Comparison of ENCODE assay signal across 1 cellular context in the genomic region with DNA sequence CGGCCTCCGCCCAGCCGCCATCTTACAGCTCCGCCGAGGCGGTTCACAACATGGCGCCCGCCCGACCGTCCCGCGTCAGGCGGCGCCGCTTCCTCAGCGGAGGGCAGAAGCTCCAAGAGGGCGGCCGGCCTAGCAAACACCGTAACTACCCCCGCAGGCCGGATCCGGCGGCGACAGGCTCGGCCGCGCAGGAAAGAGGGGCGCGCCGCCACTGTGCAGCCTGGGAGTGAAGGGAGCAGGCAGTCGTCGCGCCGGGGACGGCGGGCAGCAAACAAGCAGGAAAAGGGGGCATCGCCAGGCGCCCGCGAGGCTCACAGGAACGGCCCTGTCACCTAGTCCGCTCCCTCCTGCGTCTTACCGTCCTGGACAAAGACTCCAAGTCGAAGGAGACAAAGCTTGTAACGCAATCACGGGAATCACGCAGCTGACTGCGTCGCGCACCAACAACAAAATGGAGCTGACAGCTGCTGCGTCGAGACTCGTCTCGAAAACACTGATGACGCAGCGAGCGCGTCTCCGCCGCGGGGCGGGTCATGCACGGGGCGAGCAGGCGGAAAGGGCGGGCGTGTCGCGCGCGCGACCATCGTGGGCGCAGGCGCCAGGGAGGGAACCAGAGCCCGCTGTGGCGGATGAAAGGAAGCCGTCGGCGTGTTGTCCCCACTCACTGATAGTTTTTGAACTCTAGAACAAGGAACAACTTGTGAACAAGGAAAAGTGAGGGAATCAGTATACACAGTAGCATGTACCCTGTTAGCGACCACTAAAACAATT.
TF ChIP-seq lines count a peak whose summit lies in the region.

TSS of gene CLK1 (minus strand) at position 453 of the 771 bp plus-strand sequence. CDS start 2,796 bp downstream, outside the sequence.

TF ChIP-seq in HepG2, 621 proteins besides CTCF, POLR2A, EP300 and RAD21 (continued from another document and continues in another):
- TF ChIP-seq, protein P1, sequence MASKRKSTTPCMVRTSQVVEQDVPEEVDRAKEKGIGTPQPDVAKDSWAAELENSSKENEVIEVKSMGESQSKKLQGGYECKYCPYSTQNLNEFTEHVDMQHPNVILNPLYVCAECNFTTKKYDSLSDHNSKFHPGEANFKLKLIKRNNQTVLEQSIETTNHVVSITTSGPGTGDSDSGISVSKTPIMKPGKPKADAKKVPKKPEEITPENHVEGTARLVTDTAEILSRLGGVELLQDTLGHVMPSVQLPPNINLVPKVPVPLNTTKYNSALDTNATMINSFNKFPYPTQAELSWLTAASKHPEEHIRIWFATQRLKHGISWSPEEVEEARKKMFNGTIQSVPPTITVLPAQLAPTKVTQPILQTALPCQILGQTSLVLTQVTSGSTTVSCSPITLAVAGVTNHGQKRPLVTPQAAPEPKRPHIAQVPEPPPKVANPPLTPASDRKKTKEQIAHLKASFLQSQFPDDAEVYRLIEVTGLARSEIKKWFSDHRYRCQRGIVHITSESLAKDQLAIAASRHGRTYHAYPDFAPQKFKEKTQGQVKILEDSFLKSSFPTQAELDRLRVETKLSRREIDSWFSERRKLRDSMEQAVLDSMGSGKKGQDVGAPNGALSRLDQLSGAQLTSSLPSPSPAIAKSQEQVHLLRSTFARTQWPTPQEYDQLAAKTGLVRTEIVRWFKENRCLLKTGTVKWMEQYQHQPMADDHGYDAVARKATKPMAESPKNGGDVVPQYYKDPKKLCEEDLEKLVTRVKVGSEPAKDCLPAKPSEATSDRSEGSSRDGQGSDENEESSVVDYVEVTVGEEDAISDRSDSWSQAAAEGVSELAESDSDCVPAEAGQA (IDR thresholded peaks at IDR 0.05; ENCODE audit: low read depth): peak; percentile 98
- TF ChIP-seq, protein P1 (CRISPR knock-in tag; IDR thresholded peaks at IDR 0.05; ENCODE audit: borderline replicate concordance): peak; percentile 97; the same call in 1 of the 2 replicates
- no peak; the same call in 1 of the 2 replicates for TF ChIP-seq DNMT1 (CRISPR knock-in tag; IDR thresholded peaks at IDR 0.05)
- peak; percentile 80; the same call in 1 of the 2 replicates for TF ChIP-seq AHR (CRISPR knock-in tag; IDR thresholded peaks at IDR 0.05)
- peak; percentile 93 for TF ChIP-seq ZBTB26 (CRISPR knock-in tag; IDR thresholded peaks at IDR 0.05; ENCODE audit: borderline replicate concordance)
- TF ChIP-seq ZNF354B (CRISPR knock-in tag; IDR thresholded peaks at IDR 0.05): peak; percentile 90; the same call in 1 of the 2 replicates
- no peak; the same call in 1 of the 2 replicates for TF ChIP-seq KLF13 (CRISPR knock-in tag; IDR thresholded peaks at IDR 0.05)
- TF ChIP-seq, protein P2, sequence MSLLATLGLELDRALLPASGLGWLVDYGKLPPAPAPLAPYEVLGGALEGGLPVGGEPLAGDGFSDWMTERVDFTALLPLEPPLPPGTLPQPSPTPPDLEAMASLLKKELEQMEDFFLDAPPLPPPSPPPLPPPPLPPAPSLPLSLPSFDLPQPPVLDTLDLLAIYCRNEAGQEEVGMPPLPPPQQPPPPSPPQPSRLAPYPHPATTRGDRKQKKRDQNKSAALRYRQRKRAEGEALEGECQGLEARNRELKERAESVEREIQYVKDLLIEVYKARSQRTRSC (CRISPR knock-in tag; IDR thresholded peaks at IDR 0.05; ENCODE audit: low read depth): 0 out of 2 replicates have a peak, but pooled peaks have one; percentile 36
- peak; percentile 95 for TF ChIP-seq KMT2A (CRISPR knock-in tag; IDR thresholded peaks at IDR 0.05)
- peak; percentile 91; the same call in 1 of the 2 replicates for TF ChIP-seq ZNF775 (CRISPR knock-in tag; IDR thresholded peaks at IDR 0.05; ENCODE audit: borderline replicate concordance)
- peak; percentile 96 for TF ChIP-seq ZNF780A (CRISPR knock-in tag; IDR thresholded peaks at IDR 0.05)
- TF ChIP-seq, protein P3, sequence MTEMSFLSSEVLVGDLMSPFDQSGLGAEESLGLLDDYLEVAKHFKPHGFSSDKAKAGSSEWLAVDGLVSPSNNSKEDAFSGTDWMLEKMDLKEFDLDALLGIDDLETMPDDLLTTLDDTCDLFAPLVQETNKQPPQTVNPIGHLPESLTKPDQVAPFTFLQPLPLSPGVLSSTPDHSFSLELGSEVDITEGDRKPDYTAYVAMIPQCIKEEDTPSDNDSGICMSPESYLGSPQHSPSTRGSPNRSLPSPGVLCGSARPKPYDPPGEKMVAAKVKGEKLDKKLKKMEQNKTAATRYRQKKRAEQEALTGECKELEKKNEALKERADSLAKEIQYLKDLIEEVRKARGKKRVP (CRISPR knock-in tag; IDR thresholded peaks at IDR 0.05): no peak; a peak in 1 of 4 replicates
- peak; percentile 94 for TF ChIP-seq KLF11 (CRISPR knock-in tag; IDR thresholded peaks at IDR 0.05)
- 0 out of 2 replicates have a peak, but pooled peaks have one; percentile 74 for TF ChIP-seq FUBP1 (CRISPR knock-in tag; IDR thresholded peaks at IDR 0.05; ENCODE audit: borderline replicate concordance)
- TF ChIP-seq ZNF619 (CRISPR knock-in tag; IDR thresholded peaks at IDR 0.05): no peak
- TF ChIP-seq SP4 (CRISPR knock-in tag; IDR thresholded peaks at IDR 0.05): peak; percentile 88
- 0 out of 2 replicates have a peak, but pooled peaks have one; percentile 25 for TF ChIP-seq ZFP62 (CRISPR knock-in tag; IDR thresholded peaks at IDR 0.05)
- TF ChIP-seq ZNF432 (CRISPR knock-in tag; IDR thresholded peaks at IDR 0.05; ENCODE audit: borderline replicate concordance): 0 out of 2 replicates have a peak, but pooled peaks have one; percentile 74
- no peak; the same call in 1 of the 2 replicates for TF ChIP-seq RORA (CRISPR knock-in tag; IDR thresholded peaks at IDR 0.05)
- TF ChIP-seq TFAP4 (IDR thresholded peaks at IDR 0.05; ENCODE audit: borderline replicate concordance, low read depth): peak; percentile 94; the same call in 1 of the 2 replicates
- TF ChIP-seq, protein P4, sequence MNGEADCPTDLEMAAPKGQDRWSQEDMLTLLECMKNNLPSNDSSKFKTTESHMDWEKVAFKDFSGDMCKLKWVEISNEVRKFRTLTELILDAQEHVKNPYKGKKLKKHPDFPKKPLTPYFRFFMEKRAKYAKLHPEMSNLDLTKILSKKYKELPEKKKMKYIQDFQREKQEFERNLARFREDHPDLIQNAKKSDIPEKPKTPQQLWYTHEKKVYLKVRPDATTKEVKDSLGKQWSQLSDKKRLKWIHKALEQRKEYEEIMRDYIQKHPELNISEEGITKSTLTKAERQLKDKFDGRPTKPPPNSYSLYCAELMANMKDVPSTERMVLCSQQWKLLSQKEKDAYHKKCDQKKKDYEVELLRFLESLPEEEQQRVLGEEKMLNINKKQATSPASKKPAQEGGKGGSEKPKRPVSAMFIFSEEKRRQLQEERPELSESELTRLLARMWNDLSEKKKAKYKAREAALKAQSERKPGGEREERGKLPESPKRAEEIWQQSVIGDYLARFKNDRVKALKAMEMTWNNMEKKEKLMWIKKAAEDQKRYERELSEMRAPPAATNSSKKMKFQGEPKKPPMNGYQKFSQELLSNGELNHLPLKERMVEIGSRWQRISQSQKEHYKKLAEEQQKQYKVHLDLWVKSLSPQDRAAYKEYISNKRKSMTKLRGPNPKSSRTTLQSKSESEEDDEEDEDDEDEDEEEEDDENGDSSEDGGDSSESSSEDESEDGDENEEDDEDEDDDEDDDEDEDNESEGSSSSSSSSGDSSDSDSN (CRISPR knock-in tag; IDR thresholded peaks at IDR 0.05): peak; percentile 91
- TF ChIP-seq JARID2 (CRISPR knock-in tag; IDR thresholded peaks at IDR 0.05; ENCODE audit: insufficient replicate concordance): no peak
- peak; percentile 88 for TF ChIP-seq ZNF792 (CRISPR knock-in tag; IDR thresholded peaks at IDR 0.05)
- peak; percentile 88; the same call in 1 of the 2 replicates for TF ChIP-seq NFKBIZ (CRISPR knock-in tag; IDR thresholded peaks at IDR 0.05)
- no peak; the same call in 1 of the 2 replicates for TF ChIP-seq ZFYVE20 (CRISPR knock-in tag; IDR thresholded peaks at IDR 0.05; ENCODE audit: borderline replicate concordance, low read depth)
- TF ChIP-seq EEA1 (CRISPR knock-in tag; IDR thresholded peaks at IDR 0.05; ENCODE audit: borderline replicate concordance): peak; percentile 98
- no peak; the same call in 1 of the 2 replicates for TF ChIP-seq ZNF441 (CRISPR knock-in tag; IDR thresholded peaks at IDR 0.05; ENCODE audit: borderline replicate concordance)
- TF ChIP-seq SAFB2 (CRISPR knock-in tag; IDR thresholded peaks at IDR 0.05; ENCODE audit: borderline replicate concordance, low read depth): peak; percentile 73
- no peak for TF ChIP-seq NR3C1 (CRISPR knock-in tag; IDR thresholded peaks at IDR 0.05)
- TF ChIP-seq NPAS2 (CRISPR knock-in tag; IDR thresholded peaks at IDR 0.05; ENCODE audit: borderline replicate concordance): no peak
- TF ChIP-seq NFIB (CRISPR knock-in tag; IDR thresholded peaks at IDR 0.05; ENCODE audit: borderline replicate concordance): no peak
- TF ChIP-seq HNRNPK (IDR thresholded peaks at IDR 0.05; ENCODE audit: low read depth, low read length, poor library complexity, severe bottlenecking): peak; percentile 80
- TF ChIP-seq ZNF160 (CRISPR knock-in tag; IDR thresholded peaks at IDR 0.05): peak; percentile 87
- peak; percentile 100 for TF ChIP-seq AGO2 (optimal IDR thresholded peaks at IDR 0.05; ENCODE audit: low read depth, low read length)
- TF ChIP-seq, protein P5, sequence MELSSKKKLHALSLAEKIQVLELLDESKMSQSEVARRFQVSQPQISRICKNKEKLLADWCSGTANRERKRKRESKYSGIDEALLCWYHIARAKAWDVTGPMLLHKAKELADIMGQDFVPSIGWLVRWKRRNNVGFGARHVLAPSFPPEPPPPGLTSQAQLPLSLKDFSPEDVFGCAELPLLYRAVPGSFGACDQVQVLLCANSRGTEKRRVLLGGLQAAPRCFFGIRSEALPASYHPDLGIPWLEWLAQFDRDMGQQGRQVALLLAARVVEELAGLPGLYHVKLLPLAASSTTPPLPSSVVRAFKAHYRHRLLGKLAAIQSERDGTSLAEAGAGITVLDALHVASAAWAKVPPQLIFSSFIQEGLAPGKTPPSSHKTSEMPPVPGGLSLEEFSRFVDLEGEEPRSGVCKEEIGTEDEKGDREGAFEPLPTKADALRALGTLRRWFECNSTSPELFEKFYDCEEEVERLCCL (CRISPR knock-in tag; IDR thresholded peaks at IDR 0.05; ENCODE audit: borderline replicate concordance): peak; percentile 96; the same call in 1 of the 2 replicates
- TF ChIP-seq REPIN1 (CRISPR knock-in tag; IDR thresholded peaks at IDR 0.05; ENCODE audit: borderline replicate concordance, low read depth): peak; percentile 99
- peak; percentile 92; the same call in 1 of the 2 replicates for TF ChIP-seq ZNF556 (CRISPR knock-in tag; IDR thresholded peaks at IDR 0.05; ENCODE audit: borderline replicate concordance)
- TF ChIP-seq MYNN (CRISPR knock-in tag; IDR thresholded peaks at IDR 0.05; ENCODE audit: low read depth): no peak
- TF ChIP-seq PITX1 (CRISPR knock-in tag; IDR thresholded peaks at IDR 0.05): no peak
- peak; percentile 96 for TF ChIP-seq ZNF891 (CRISPR knock-in tag; IDR thresholded peaks at IDR 0.05)
- peak; percentile 82 for TF ChIP-seq MTF1 (CRISPR knock-in tag; IDR thresholded peaks at IDR 0.05)
- TF ChIP-seq WIZ (CRISPR knock-in tag; IDR thresholded peaks at IDR 0.05): peak; percentile 74; the same call in 1 of the 2 replicates
- TF ChIP-seq CHD4 (IDR thresholded peaks at IDR 0.05; ENCODE audit: borderline replicate concordance, low read length): no peak
- peak; percentile 85; the same call in 1 of the 2 replicates for TF ChIP-seq IRF1 (CRISPR knock-in tag; IDR thresholded peaks at IDR 0.05; ENCODE audit: low read depth)
- TF ChIP-seq ZNF549 (CRISPR knock-in tag; IDR thresholded peaks at IDR 0.05): peak; percentile 80; the same call in 1 of the 2 replicates
